Comparison of ENCODE assay signal across 14 cellular contexts in the genomic region with DNA sequence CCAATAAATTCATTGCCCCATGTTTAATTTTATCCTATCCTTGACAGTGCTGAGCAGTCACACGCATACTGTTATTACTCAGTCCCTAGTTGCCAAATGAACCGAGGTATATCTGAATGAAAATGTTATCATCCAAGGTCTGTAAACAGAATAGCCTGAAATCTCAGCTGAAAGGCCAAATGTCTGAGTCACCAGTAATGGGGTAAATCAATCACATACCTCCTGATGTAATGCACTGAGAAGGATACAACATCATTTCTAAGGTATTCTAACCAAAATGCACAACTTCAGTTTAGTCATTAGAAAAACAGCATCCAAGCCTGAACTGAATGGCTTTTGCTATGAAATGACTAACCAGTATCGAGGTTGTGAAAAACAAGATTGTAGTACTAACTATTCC.
DNase-seq lines count a peak whose midpoint lies in the region; ATAC-seq and TF ChIP-seq lines count a peak whose summit lies in the region.
"Had no signal": no experiment of that assay in that cellular context is flagged by ENCODE, and none has a peak within 500 bp of the region (broad histone marks: within the 10 kb centered on the region; RNA-seq: fewer than 3 reads in every experiment).

No MANE protein-coding gene starts in this region.

- POLR2A ChIA-PET in AG04449 (lab: Yijun Ruan, JAX): interaction anchor here (0.6 kb wide), 1 partner anchor 14 kb away, joined by 3 read pairs; no protein-coding TSS in a partner anchor

- DNase-seq in AG04449 (ENCODE audit: low read depth, low spot score) (peak; percentile 94), H4 (ENCODE audit: low spot score) (peak; percentile 64), adipocyte (ENCODE audit: low read depth) (peak; percentile 90), hepatic stellate cell (ENCODE audit: low spot score) (peak; percentile 78), KG1 (lab: John Stamatoyannopoulos, UW) (no peak), Peyer's patch (no peak), COLO668 (lab: John Stamatoyannopoulos, UW; ENCODE audit: unreplicated experiment) (no peak)
- DNase-seq: activated CD4-positive, alpha-beta T cell treated with anti-CD3 and anti-CD28 coated beads, Interleukin-2, amount 10 ng/mL, durations not matched to agents 7 days and 5 days; CD8-positive, alpha-beta T cell; central memory CD4-positive, alpha-beta T cell; natural killer cell; transverse colon had no signal

- TF ChIP-seq POLR2A in Peyer's patch (IDR thresholded peaks at IDR 0.05): no peak

- H3K4me1 ChIP-seq in adipocyte (ENCODE audit: control insufficient read depth, insufficient read depth, low read length) (peaks cover 13% of the 10 kb centered on the region), Peyer's patch (no peaks in the 10 kb centered on the region)
- H3K4me1 ChIP-seq: transverse colon had no signal

- H3K27me3 ChIP-seq in adipocyte (replicated peaks; ENCODE audit: control insufficient read depth, insufficient read depth, low read length): no peaks in the 10 kb centered on the region
- no peaks in the 10 kb centered on the region for H3K27me3 ChIP-seq in Peyer's patch
- H3K27me3 ChIP-seq: transverse colon had no signal

- H3K4me3 ChIP-seq in AG04449 (ENCODE audit: low read depth, low read length) (no peak overlapping the region), adipocyte (ENCODE audit: low read length) (no peak overlapping the region), Peyer's patch (no peak overlapping the region)
- H3K4me3 ChIP-seq: transverse colon had no signal

- CTCF ChIA-PET in AG04449 (lab: Yijun Ruan, JAX): interaction anchor here (0.7 to 2.1 kb wide), 4 partner anchors 13 to 151 kb away, joined by 3 to 8 read pairs (median 3); no protein-coding TSS in a partner anchor

- no peak for TF ChIP-seq CTCF in AG04449 (IDR thresholded peaks at IDR 0.05; ENCODE audit: insufficient read depth, low read length, missing control alignments)
- TF ChIP-seq CTCF in Peyer's patch (IDR thresholded peaks at IDR 0.05): no peak

- no peak overlapping the region for H3K27ac ChIP-seq in Peyer's patch
- H3K27ac ChIP-seq: transverse colon had no signal

- H3K36me3 ChIP-seq in adipocyte (ENCODE audit: control insufficient read depth, insufficient read depth, low read length, severe bottlenecking) (no peaks in the 10 kb centered on the region), Peyer's patch (no peaks in the 10 kb centered on the region)
- H3K36me3 ChIP-seq: transverse colon had no signal

- H3K9me3 ChIP-seq in adipocyte (ENCODE audit: control insufficient read depth, low read length) (no peaks in the 10 kb centered on the region), Peyer's patch (no peaks in the 10 kb centered on the region)
- H3K9me3 ChIP-seq: transverse colon had no signal

- ATAC-seq in HG02938 (IDR thresholded peaks at IDR 0.05; ENCODE audit: unreplicated experiment): no peak
- ATAC-seq: CD8-positive, alpha-beta T cell; natural killer cell; Panc1 had no signal

- no peak overlapping the region for H3K9ac ChIP-seq in adipocyte (ENCODE audit: low read length)

Comparison
In these comparisons a context has a peak if more than half of its experiments do, and no peak if none do; other contexts are left out.
1. DNase-seq: peak in AG04449 (single experiment), H4 (single experiment), adipocyte (single experiment) and hepatic stellate cell (single experiment); none in KG1 (single experiment), Peyer's patch (0 of 3) and COLO668 (single experiment).